In the genomic region with DNA sequence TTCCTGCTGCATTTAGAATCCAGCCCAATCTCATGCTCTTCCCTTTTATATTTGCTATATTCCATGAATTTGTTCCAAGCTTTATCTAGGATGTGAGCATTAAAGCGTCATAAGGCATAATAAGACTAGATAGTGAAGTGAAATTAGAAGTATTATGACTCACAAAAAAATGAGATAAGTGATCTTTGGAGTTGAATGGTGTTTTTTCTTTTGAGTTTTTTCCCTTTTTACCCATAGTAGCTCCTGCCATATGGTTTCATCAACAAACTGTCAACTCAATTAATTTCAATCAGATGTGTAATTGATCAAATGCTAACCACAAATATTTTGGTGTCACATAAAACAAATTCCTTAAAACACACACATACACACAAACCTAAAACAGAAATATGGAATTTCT, we compare ENCODE assay signal across 18 cellular contexts. TPM values are rescaled to one million over a fixed set of nuclear protein-coding genes. Genes with fewer than 3 reads are reported as not detected.
A peak's percentile ranks its signal among the peaks of the same experiment; 100 is the strongest.
DNase-seq lines count a peak whose midpoint lies in the region; ATAC-seq and TF ChIP-seq lines count a peak whose summit lies in the region.
"Had no signal": no experiment of that assay in that cellular context is flagged by ENCODE, and none has a peak within 500 bp of the region (broad histone marks: within the 10 kb centered on the region; RNA-seq: fewer than 3 reads in every experiment).

No MANE protein-coding gene starts in this region.

- H3K4me1 ChIP-seq in SK-N-SH (ENCODE audit: control insufficient read depth in 1 of 2, insufficient read depth in 2 of 2, low read depth in 1 of 2, low read length in 1 of 2), result peaks cover 0 to 11% of the 10 kb centered on the region in 2 experiments; a peak in 1 of 4 replicates
- H3K4me1 ChIP-seq: A549 had no signal

- peak; percentile 53 for DNase-seq in EL
- DNase-seq in SK-N-SH, result no peak
- DNase-seq in effector memory CD8-positive, alpha-beta T cell, result no peak
- no peak for DNase-seq in neural crest cell (ENCODE audit: low read depth, low spot score)
- DNase-seq in ecto neural progenitor cell (ENCODE audit: low spot score), result no peak
- DNase-seq in kidney glomerular epithelial cell (lab: John Stamatoyannopoulos, UW), result no peak
- no peak for DNase-seq in NCI-H1436 treated with DMSO at 0.1 percent for 48 hours (lab: John Stamatoyannopoulos, UW)
- DNase-seq: DMS79 treated with DMSO at 0.1 percent for 48 hours, NCI-H1092 treated with DMSO at 0.1 percent for 48 hours, NCI-H2081, NCI-H2171 treated with DMSO at 0.1 percent for 48 hours, NCI-H510A treated with DMSO at 0.1 percent for 48 hours, NCI-H774 had no signal

- peak overlapping the region; percentile 47 to 61 for H3K27ac Mint-ChIP-seq in effector memory CD8-positive, alpha-beta T cell
- H3K27ac Mint-ChIP-seq in neural crest cell (ENCODE audit: unreplicated experiment), result peak overlapping the region; percentile 53

- peak overlapping the region in 1 of 2 experiments; percentile 27; a peak in 1 of 4 replicates for H3K27ac ChIP-seq in SK-N-SH (ENCODE audit: low read depth in 2 of 2, low read length in 1 of 2)
- H3K27ac ChIP-seq: A549; BLaER1 treated with 17β-estradiol and CSF1 and Interleukin-3, amounts not matched to agents 10 nM and 100 nM had no signal

- H2AFZ ChIP-seq in SK-N-SH (ENCODE audit: low read depth), result no peak overlapping the region

- H3K27me3 Mint-ChIP-seq in effector memory CD8-positive, alpha-beta T cell, result no peaks in the 10 kb centered on the region
- no peaks in the 10 kb centered on the region for H3K27me3 Mint-ChIP-seq in neural crest cell (ENCODE audit: low read depth)

- peaks cover 46% of the 10 kb centered on the region for H4K20me1 ChIP-seq in SK-N-SH (ENCODE audit: insufficient read depth)

- H3K9me3 ChIP-seq in SK-N-SH, result no peaks in the 10 kb centered on the region
- H3K9me3 ChIP-seq: A549, HAP-1 had no signal

- H3K36me3 ChIP-seq in SK-N-SH (replicated peaks in 1 of 2; ENCODE audit: control insufficient read depth in 1 of 2, insufficient read depth in 2 of 2, low read length in 1 of 2), result peaks cover 0 to 13% of the 10 kb centered on the region in 2 experiments

- TF ChIP-seq CTCF in SK-N-SH (IDR thresholded peaks at IDR 0.05), result no peak
- no peak for TF ChIP-seq CTCF in neural crest cell (conservative IDR thresholded peaks at IDR 0.05)

- H3K4me2 ChIP-seq in SK-N-SH, result peak overlapping the region; percentile 12; the same call in 1 of the 2 replicates
- H3K4me2 ChIP-seq: A549; BLaER1 treated with 17β-estradiol and CSF1 and Interleukin-3, amounts not matched to agents 10 nM and 100 nM had no signal

- no peaks in the 10 kb centered on the region for H3K36me3 Mint-ChIP-seq in effector memory CD8-positive, alpha-beta T cell (ENCODE audit: insufficient read depth)
- H3K36me3 Mint-ChIP-seq in neural crest cell (ENCODE audit: low read depth), result peaks cover 5% of the 10 kb centered on the region

- no peak overlapping the region for H3K4me3 Mint-ChIP-seq in effector memory CD8-positive, alpha-beta T cell
- no peak overlapping the region for H3K4me3 Mint-ChIP-seq in neural crest cell

- H3K9ac ChIP-seq in SK-N-SH, result no peak overlapping the region
- H3K9ac ChIP-seq: BLaER1 treated with 17β-estradiol and CSF1 and Interleukin-3, amounts not matched to agents 10 nM and 100 nM had no signal

- no peaks in the 10 kb centered on the region for H3K9me2 ChIP-seq in SK-N-SH

- CTCF ChIA-PET in SK-N-SH (lab: Yijun Ruan, JAX), result interaction anchor here (0.9 to 4.6 kb wide), 9 partner anchors 9 to 810 kb away, joined by 3 to 29 read pairs (median 4); partner anchors contain the start of gene KLHDC10

- WGBS in SK-N-SH (ENCODE audit: low lambda C conversion rate), result 22% methylated on average over 1 of the region's 1 CpG

- peaks cover 20% of the 10 kb centered on the region for H3F3A ChIP-seq in SK-N-SH (replicated peaks; ENCODE audit: insufficient read depth)

- TF ChIP-seq EP300 in SK-N-SH (IDR thresholded peaks at IDR 0.05; ENCODE audit: borderline replicate concordance in 1 of 2, low read depth in 1 of 2, low read length in 1 of 2), result peak in 1 of 2 experiments; percentile 32; a peak in 1 of 4 replicates

- no peaks in the 10 kb centered on the region for H3K27me3 ChIP-seq in SK-N-SH (ENCODE audit: insufficient read depth)
- H3K27me3 ChIP-seq: BLaER1 treated with 17β-estradiol and CSF1 and Interleukin-3, amounts not matched to agents 10 nM and 100 nM had no signal

- H3K4me1 Mint-ChIP-seq in effector memory CD8-positive, alpha-beta T cell (ENCODE audit: low read depth in 2 of 2), result peaks cover 14 to 48% of the 10 kb centered on the region in 2 donors
- H3K4me1 Mint-ChIP-seq in neural crest cell, result peaks cover 4% of the 10 kb centered on the region

- no peak for TF ChIP-seq RAD21 in SK-N-SH (IDR thresholded peaks at IDR 0.05; ENCODE audit: low read length)

- peaks cover 86% of the 10 kb centered on the region for H3K79me2 ChIP-seq in SK-N-SH (ENCODE audit: insufficient read depth)

- POLR2A ChIA-PET in SK-N-SH (lab: Yijun Ruan, JAX), result no interaction called here

- ATAC-seq in effector memory CD8-positive, alpha-beta T cell (replicated peaks), result no peak
- ATAC-seq in HG03442 (IDR thresholded peaks at IDR 0.05; ENCODE audit: unreplicated experiment), result no peak
- ATAC-seq: A549, Right ventricle myocardium inferior had no signal

- H3K4me3 ChIP-seq in SK-N-SH (ENCODE audit: low read depth in 2 of 2, low read length in 1 of 2), result no peak overlapping the region
- H3K4me3 ChIP-seq: A549; BLaER1 treated with 17β-estradiol and CSF1 and Interleukin-3, amounts not matched to agents 10 nM and 100 nM; HAP-1 had no signal

- H3K9me3 Mint-ChIP-seq in effector memory CD8-positive, alpha-beta T cell, result no peaks in the 10 kb centered on the region
- H3K9me3 Mint-ChIP-seq in neural crest cell, result peaks cover 2% of the 10 kb centered on the region

TF ChIP-seq in SK-N-SH, 30 proteins besides CTCF, POLR2A, EP300 and RAD21:
- TF ChIP-seq EZH2phosphoT487 (IDR thresholded peaks at IDR 0.05; ENCODE audit: borderline replicate concordance, low read depth) (no peak), MEF2A (IDR thresholded peaks at IDR 0.05; ENCODE audit: borderline replicate concordance, low read depth) (peak; percentile 22; the same call in 1 of the 2 replicates), TCF12 (IDR thresholded peaks at IDR 0.05) (peak; percentile 78), TEAD4 (IDR thresholded peaks at IDR 0.05; ENCODE audit: borderline replicate concordance, insufficient read depth) (peak; percentile 18; the same call in 1 of the 2 replicates), SIN3A (IDR thresholded peaks at IDR 0.05; ENCODE audit: borderline replicate concordance, low read depth, low read length) (no peak), FOSL2 (IDR thresholded peaks at IDR 0.05; ENCODE audit: borderline replicate concordance, low read depth) (peak; percentile 42; the same call in 1 of the 2 replicates), JUND (IDR thresholded peaks at IDR 0.05) (peak; percentile 46; the same call in 1 of the 2 replicates)
- TF ChIP-seq, protein P1, sequence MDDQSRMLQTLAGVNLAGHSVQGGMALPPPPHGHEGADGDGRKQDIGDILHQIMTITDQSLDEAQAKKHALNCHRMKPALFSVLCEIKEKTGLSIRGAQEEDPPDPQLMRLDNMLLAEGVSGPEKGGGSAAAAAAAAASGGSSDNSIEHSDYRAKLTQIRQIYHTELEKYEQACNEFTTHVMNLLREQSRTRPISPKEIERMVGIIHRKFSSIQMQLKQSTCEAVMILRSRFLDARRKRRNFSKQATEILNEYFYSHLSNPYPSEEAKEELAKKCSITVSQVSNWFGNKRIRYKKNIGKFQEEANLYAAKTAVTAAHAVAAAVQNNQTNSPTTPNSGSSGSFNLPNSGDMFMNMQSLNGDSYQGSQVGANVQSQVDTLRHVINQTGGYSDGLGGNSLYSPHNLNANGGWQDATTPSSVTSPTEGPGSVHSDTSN (IDR thresholded peaks at IDR 0.05), result peak; percentile 91
- TF ChIP-seq, protein P2, sequence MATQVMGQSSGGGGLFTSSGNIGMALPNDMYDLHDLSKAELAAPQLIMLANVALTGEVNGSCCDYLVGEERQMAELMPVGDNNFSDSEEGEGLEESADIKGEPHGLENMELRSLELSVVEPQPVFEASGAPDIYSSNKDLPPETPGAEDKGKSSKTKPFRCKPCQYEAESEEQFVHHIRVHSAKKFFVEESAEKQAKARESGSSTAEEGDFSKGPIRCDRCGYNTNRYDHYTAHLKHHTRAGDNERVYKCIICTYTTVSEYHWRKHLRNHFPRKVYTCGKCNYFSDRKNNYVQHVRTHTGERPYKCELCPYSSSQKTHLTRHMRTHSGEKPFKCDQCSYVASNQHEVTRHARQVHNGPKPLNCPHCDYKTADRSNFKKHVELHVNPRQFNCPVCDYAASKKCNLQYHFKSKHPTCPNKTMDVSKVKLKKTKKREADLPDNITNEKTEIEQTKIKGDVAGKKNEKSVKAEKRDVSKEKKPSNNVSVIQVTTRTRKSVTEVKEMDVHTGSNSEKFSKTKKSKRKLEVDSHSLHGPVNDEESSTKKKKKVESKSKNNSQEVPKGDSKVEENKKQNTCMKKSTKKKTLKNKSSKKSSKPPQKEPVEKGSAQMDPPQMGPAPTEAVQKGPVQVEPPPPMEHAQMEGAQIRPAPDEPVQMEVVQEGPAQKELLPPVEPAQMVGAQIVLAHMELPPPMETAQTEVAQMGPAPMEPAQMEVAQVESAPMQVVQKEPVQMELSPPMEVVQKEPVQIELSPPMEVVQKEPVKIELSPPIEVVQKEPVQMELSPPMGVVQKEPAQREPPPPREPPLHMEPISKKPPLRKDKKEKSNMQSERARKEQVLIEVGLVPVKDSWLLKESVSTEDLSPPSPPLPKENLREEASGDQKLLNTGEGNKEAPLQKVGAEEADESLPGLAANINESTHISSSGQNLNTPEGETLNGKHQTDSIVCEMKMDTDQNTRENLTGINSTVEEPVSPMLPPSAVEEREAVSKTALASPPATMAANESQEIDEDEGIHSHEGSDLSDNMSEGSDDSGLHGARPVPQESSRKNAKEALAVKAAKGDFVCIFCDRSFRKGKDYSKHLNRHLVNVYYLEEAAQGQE (IDR thresholded peaks at IDR 0.05; ENCODE audit: low read depth, low read length), result no peak

RNA-seq across cellular contexts. Expression of gene KLHDC10, which starts 17.0 kb away (rescaled TPM):
- polyA plus RNA-seq in SK-N-SH (2012; rRNA removed), result 15.9 and 17.8 TPM in 2 replicates
- 17.8 and 20.1 TPM in 2 replicates for polyA plus RNA-seq in SK-N-SH (2012; cell fraction: cytosol; rRNA removed)
- 19.1 and 37.4 TPM in 2 replicates for polyA plus RNA-seq in SK-N-SH (2012; cell fraction: nucleus; rRNA removed)
- total RNA-seq in neural crest cell, result 32.4 and 33.8 TPM in 2 replicates

RNA-seq across cellular contexts. Expression of gene ZC3HC1, which starts 36.2 kb away (rescaled TPM):
- 36.7 and 41.8 TPM in 2 replicates for polyA plus RNA-seq in SK-N-SH (2012; rRNA removed)
- polyA plus RNA-seq in SK-N-SH (2012; cell fraction: cytosol; rRNA removed), result 26.2 and 31.2 TPM in 2 replicates
- polyA plus RNA-seq in SK-N-SH (2012; cell fraction: nucleus; rRNA removed), result 52.8 and 68.4 TPM in 2 replicates
- 33.6 and 35.1 TPM in 2 replicates for total RNA-seq in neural crest cell
